18 cellular contexts compared by ENCODE assay signal in the genomic region with DNA sequence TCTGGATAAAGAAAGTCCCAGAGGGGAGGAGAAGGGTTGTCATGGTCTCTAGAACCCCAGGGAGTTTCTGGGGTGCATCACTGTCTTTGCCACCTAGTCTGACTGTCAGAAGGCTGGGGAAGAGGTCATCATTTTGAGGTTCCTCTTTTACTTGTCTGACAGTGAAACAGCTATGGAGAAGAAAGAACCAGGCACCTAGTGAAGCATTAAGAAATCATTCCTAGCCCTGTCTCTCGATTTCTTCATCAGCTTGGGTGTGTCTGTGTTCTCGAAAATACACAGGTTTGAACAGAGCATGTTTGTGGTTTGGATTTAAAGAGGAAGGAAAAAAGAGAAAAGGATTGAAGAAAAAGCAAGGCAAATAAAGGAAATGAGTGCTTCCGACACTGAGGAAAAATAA.
A peak's percentile ranks its signal among the peaks of the same experiment; 100 is the strongest.
DNase-seq lines count a peak whose midpoint lies in the region; ATAC-seq and TF ChIP-seq lines count a peak whose summit lies in the region.
"Had no signal": no experiment of that assay in that cellular context is flagged by ENCODE, and none has a peak within 500 bp of the region (broad histone marks: within the 10 kb centered on the region; RNA-seq: fewer than 3 reads in every experiment).

No MANE protein-coding gene starts in this region.

- WGBS in endodermal cell (ENCODE audit: insufficient coverage in 1 of 2, insufficient read length in 1 of 2), 2 experiments: 94 to 100% methylated on average over 2 to 3 of the region's 3 CpGs
- no CpG with 5 or more reads among the region's 3 CpGs for WGBS in mesendoderm (ENCODE audit: extremely low coverage, insufficient coverage, low lambda C conversion rate)

- peaks cover 62% of the 10 kb centered on the region for H3K4me1 Mint-ChIP-seq in endodermal cell

- H3K36me3 Mint-ChIP-seq in endodermal cell (ENCODE audit: low read depth): no peaks in the 10 kb centered on the region
- H3K36me3 Mint-ChIP-seq: activated naive CD8-positive, alpha-beta T cell; brain had no signal

- no peaks in the 10 kb centered on the region for H3K9me3 Mint-ChIP-seq in endodermal cell
- H3K9me3 Mint-ChIP-seq: brain had no signal

- H3K18ac ChIP-seq in mesendoderm (ENCODE audit: low read length): peak overlapping the region; percentile 87

- H3K27ac ChIP-seq in endodermal cell (ENCODE audit: low read depth, low read length) (no peak overlapping the region), mesendoderm (ENCODE audit: low read depth, low read length) (no peak overlapping the region), right atrium auricular region (no peak overlapping the region)

- H4K5ac ChIP-seq in mesendoderm (ENCODE audit: low read length): no peak overlapping the region

- H3K4me3 ChIP-seq in endodermal cell (ENCODE audit: low read length) (no peak overlapping the region), mesendoderm (ENCODE audit: low read length) (no peak overlapping the region), right atrium auricular region (no peak overlapping the region)

- H3K27ac Mint-ChIP-seq in endodermal cell: peak overlapping the region; percentile 10
- H3K27ac Mint-ChIP-seq: activated naive CD8-positive, alpha-beta T cell; activated T-cell treated with anti-CD3 and anti-CD28 coated beads, Interleukin-2, amount 50 U/mL, for 24 hours had no signal

- H3K23ac ChIP-seq in mesendoderm (ENCODE audit: low read length): no peak overlapping the region

- DNase-seq in CD1c-positive myeloid dendritic cell (ENCODE audit: extremely low spot score) (peak; percentile 3), NOMO-1 treated with dmso at 0.1 percent for 144 hours (lab: John Stamatoyannopoulos, UW; ENCODE audit: unreplicated experiment) (peak; percentile 58), endodermal cell (no peak), mesendoderm (no peak), HT-29 (ENCODE audit: low spot score) (no peak), right atrium auricular region (ENCODE audit: low spot score) (no peak)
- no peak for DNase-seq in central memory CD4-positive, alpha-beta T cell
- DNase-seq: activated CD4-positive, alpha-beta T cell treated with anti-CD3 and anti-CD28 coated beads, Interleukin-2, amount 50 U/mL, for 4 hours; activated T-cell treated with anti-CD3 and anti-CD28 coated beads, Interleukin-2, amount 50 U/mL, for 24 hours; dermis blood vessel endothelial cell; NCI-H1048; NCI-H2081; NCI-H524; stimulated activated CD4-positive, alpha-beta T cell treated with anti-CD3 and anti-CD28 coated beads, Interleukin-2, amount 100 ng/mL, for 48 hours had no signal

- no peak overlapping the region for H2BK5ac ChIP-seq in mesendoderm (ENCODE audit: low read length)

- H3K4me1 ChIP-seq in endodermal cell (ENCODE audit: control insufficient read depth, insufficient read depth, low read length) (peaks cover 30% of the 10 kb centered on the region), mesendoderm (ENCODE audit: control insufficient read depth, low read depth, low read length) (peaks cover 3% of the 10 kb centered on the region), right atrium auricular region (no peaks in the 10 kb centered on the region)

- TF ChIP-seq CTCF in endodermal cell (conservative IDR thresholded peaks at IDR 0.05) (no peak), right atrium auricular region (IDR thresholded peaks at IDR 0.05) (no peak)

- H3K27me3 Mint-ChIP-seq in endodermal cell (ENCODE audit: insufficient read depth): no peaks in the 10 kb centered on the region
- H3K27me3 Mint-ChIP-seq: activated naive CD8-positive, alpha-beta T cell had no signal

- no peak overlapping the region for H2BK120ac ChIP-seq in mesendoderm (ENCODE audit: low read depth, low read length)

- H3K27me3 ChIP-seq in endodermal cell (ENCODE audit: control insufficient read depth, insufficient read depth, low read length, poor library complexity, severe bottlenecking): no peaks in the 10 kb centered on the region
- no peaks in the 10 kb centered on the region for H3K27me3 ChIP-seq in mesendoderm (ENCODE audit: insufficient read depth, low read length, poor library complexity)
- H3K27me3 ChIP-seq in right atrium auricular region: no peaks in the 10 kb centered on the region

- no peaks in the 10 kb centered on the region for H3K36me3 ChIP-seq in endodermal cell (ENCODE audit: control insufficient read depth, insufficient read depth, low read length)
- no peaks in the 10 kb centered on the region for H3K36me3 ChIP-seq in mesendoderm (ENCODE audit: control insufficient read depth, insufficient read depth, low read length)
- H3K36me3 ChIP-seq in right atrium auricular region: no peaks in the 10 kb centered on the region

- H3K9ac ChIP-seq in endodermal cell (ENCODE audit: extremely low read depth, low read length, poor library complexity, severe bottlenecking) (no peak overlapping the region), mesendoderm (ENCODE audit: low read length) (no peak overlapping the region)

- H3K4ac ChIP-seq in mesendoderm (ENCODE audit: low read depth, low read length): no peak overlapping the region

- H3K4me3 Mint-ChIP-seq in endodermal cell: no peak overlapping the region
- H3K4me3 Mint-ChIP-seq: activated naive CD8-positive, alpha-beta T cell; activated T-cell treated with anti-CD3 and anti-CD28 coated beads, Interleukin-2, amount 50 U/mL, for 24 hours; brain had no signal

- H2AK5ac ChIP-seq in mesendoderm (ENCODE audit: low read length): no peak overlapping the region

- no peaks in the 10 kb centered on the region for H3K79me2 ChIP-seq in mesendoderm (ENCODE audit: control insufficient read depth, insufficient read depth, low read length)

- no peak overlapping the region for H2BK15ac ChIP-seq in mesendoderm (replicated peaks; ENCODE audit: low read depth)

- no peak overlapping the region for H3K4me2 ChIP-seq in mesendoderm (ENCODE audit: low read length)

- H3K9me3 ChIP-seq in endodermal cell (ENCODE audit: control insufficient read depth, low read length) (no peaks in the 10 kb centered on the region), right atrium auricular region (no peaks in the 10 kb centered on the region)

- H3K79me1 ChIP-seq in mesendoderm (ENCODE audit: low read length): no peaks in the 10 kb centered on the region

- ATAC-seq in GM21390 (IDR thresholded peaks at IDR 0.05; ENCODE audit: unreplicated experiment): no peak
- ATAC-seq: Panc1 had no signal

- H4K8ac ChIP-seq in mesendoderm (ENCODE audit: low read depth, low read length): no peak overlapping the region

- H3K56ac ChIP-seq in mesendoderm (ENCODE audit: low read length): no peak overlapping the region

Comparison
In these comparisons a context has a peak if more than half of its experiments do, and no peak if none do; other contexts are left out.
1. DNase-seq: peak in CD1c-positive myeloid dendritic cell (single experiment) and NOMO-1 treated with dmso at 0.1 percent for 144 hours (single experiment); none in endodermal cell (single experiment), mesendoderm (single experiment), HT-29 (single experiment), central memory CD4-positive, alpha-beta T cell (single experiment) and right atrium auricular region (single experiment).